Comparison of ENCODE assay signal across 17 cellular contexts in the genomic region with DNA sequence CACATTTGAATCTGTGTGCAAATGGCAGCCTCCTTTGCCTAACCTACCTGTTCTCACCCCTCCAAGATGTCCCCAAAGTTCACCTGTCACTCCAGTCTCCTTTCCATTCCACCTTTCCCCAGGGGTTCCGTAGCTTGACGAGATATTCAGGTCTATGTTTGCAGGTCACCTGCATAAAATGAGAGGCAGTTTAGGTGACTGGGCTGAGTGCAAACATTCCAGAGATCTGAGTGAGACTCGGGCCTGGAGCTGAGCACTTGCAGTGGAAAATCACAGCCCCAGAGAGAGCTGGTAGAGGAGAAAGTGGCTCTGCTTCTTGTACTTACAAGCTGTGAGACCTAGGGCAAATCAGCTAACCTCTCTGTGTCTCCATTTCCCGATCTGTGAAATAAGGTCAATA. TPM values are rescaled to one million over a fixed set of nuclear protein-coding genes. Genes with fewer than 3 reads are reported as not detected.
"Had no signal": no experiment of that assay in that cellular context is flagged by ENCODE, and none has a peak within 500 bp of the region (broad histone marks: within the 10 kb centered on the region; RNA-seq: fewer than 3 reads in every experiment).

No MANE protein-coding gene starts in this region.

- H3K36me3 Mint-ChIP-seq: activated naive CD4-positive, alpha-beta T cell treated with anti-CD3 and anti-CD28 coated beads, Interleukin-2, amount 10 ng/mL, durations not matched to agents 7 days and 5 days had no signal

- H3K9me3 Mint-ChIP-seq: activated CD4-positive, alpha-beta T cell treated with anti-CD3 and anti-CD28 coated beads, Interleukin-2, amount 10 ng/mL, durations not matched to agents 7 days and 5 days; activated naive CD4-positive, alpha-beta T cell treated with anti-CD3 and anti-CD28 coated beads, Interleukin-2, amount 10 ng/mL, durations not matched to agents 7 days and 5 days; T-helper 2 cell treated with Interferon-gamma antibody and Interleukin-4, amounts not matched to agents 5 μg/mL and 100 μg/mL, for 36 hours had no signal

- H3K4me1 Mint-ChIP-seq: activated CD4-positive, alpha-beta T cell treated with anti-CD3 and anti-CD28 coated beads, Interleukin-2, amount 10 ng/mL, durations not matched to agents 7 days and 5 days; activated naive CD4-positive, alpha-beta T cell treated with anti-CD3 and anti-CD28 coated beads, Interleukin-2, amount 10 ng/mL, durations not matched to agents 7 days and 5 days; activated T-helper 17 cell treated with anti-CD3 and anti-CD28 coated beads, Interleukin-2, amount 50 U/mL, for 72 hours; naive thymus-derived CD8-positive, alpha-beta T cell had no signal

- H3K27me3 Mint-ChIP-seq: activated CD4-positive, alpha-beta T cell treated with anti-CD3 and anti-CD28 coated beads, Interleukin-2, amount 10 ng/mL, durations not matched to agents 7 days and 5 days; activated naive CD4-positive, alpha-beta T cell treated with anti-CD3 and anti-CD28 coated beads, Interleukin-2, amount 10 ng/mL, durations not matched to agents 7 days and 5 days; activated T-helper 17 cell treated with anti-CD3 and anti-CD28 coated beads, Interleukin-2, amount 50 U/mL, for 72 hours; memory B cell; naive thymus-derived CD8-positive, alpha-beta T cell had no signal

- H3K27ac ChIP-seq: ascending aorta, gastrocnemius medialis, heart right ventricle, left ventricle myocardium inferior, neutrophil, right atrium auricular region, tibial nerve had no signal

- H3K4me1 ChIP-seq: ascending aorta, gastrocnemius medialis, right atrium auricular region, tibial nerve had no signal

- H3K27me3 ChIP-seq: ascending aorta, gastrocnemius medialis, heart right ventricle, neutrophil, right atrium auricular region, tibial nerve had no signal

- H3K4me3 Mint-ChIP-seq: activated CD4-positive, alpha-beta T cell treated with anti-CD3 and anti-CD28 coated beads, Interleukin-2, amount 10 ng/mL, durations not matched to agents 7 days and 5 days; activated naive CD4-positive, alpha-beta T cell treated with anti-CD3 and anti-CD28 coated beads, Interleukin-2, amount 10 ng/mL, durations not matched to agents 7 days and 5 days; activated T-helper 17 cell treated with anti-CD3 and anti-CD28 coated beads, Interleukin-2, amount 50 U/mL, for 72 hours; memory B cell; naive thymus-derived CD8-positive, alpha-beta T cell; T-helper 2 cell treated with Interferon-gamma antibody and Interleukin-4, amounts not matched to agents 5 μg/mL and 100 μg/mL, for 36 hours had no signal

- H3K4me3 ChIP-seq: ascending aorta, gastrocnemius medialis, heart right ventricle, left ventricle myocardium inferior, right atrium auricular region, tibial nerve had no signal

- H3K36me3 ChIP-seq: ascending aorta, gastrocnemius medialis, heart right ventricle, left ventricle myocardium inferior, neutrophil, right atrium auricular region, tibial nerve had no signal

- DNase-seq: activated CD4-positive, alpha-beta T cell treated with anti-CD3 and anti-CD28 coated beads, Interleukin-2, amount 10 ng/mL, durations not matched to agents 7 days and 5 days; activated naive CD4-positive, alpha-beta T cell treated with anti-CD3 and anti-CD28 coated beads, Interleukin-2, amount 10 ng/mL, durations not matched to agents 7 days and 5 days; gastrocnemius medialis; heart right ventricle; left ventricle myocardium inferior; naive thymus-derived CD8-positive, alpha-beta T cell; stimulated activated CD4-positive, alpha-beta T cell treated with anti-CD3 and anti-CD28 coated beads, Interleukin-2, amount 100 ng/mL, for 48 hours; stimulated activated naive CD4-positive, alpha-beta T cell treated with Interleukin-2 at 50 U/mL for 16 hours; substantia nigra had no signal

- H3K9me3 ChIP-seq: ascending aorta, gastrocnemius medialis, heart right ventricle, left ventricle myocardium inferior, neutrophil, right atrium auricular region had no signal

- ATAC-seq: activated T-helper 17 cell treated with anti-CD3 and anti-CD28 coated beads, Interleukin-2, amount 50 U/mL, for 72 hours; gastrocnemius medialis; heart right ventricle; naive thymus-derived CD8-positive, alpha-beta T cell had no signal

- H3K27ac Mint-ChIP-seq: activated CD4-positive, alpha-beta T cell treated with anti-CD3 and anti-CD28 coated beads, Interleukin-2, amount 10 ng/mL, durations not matched to agents 7 days and 5 days; activated naive CD4-positive, alpha-beta T cell treated with anti-CD3 and anti-CD28 coated beads, Interleukin-2, amount 10 ng/mL, durations not matched to agents 7 days and 5 days; activated T-helper 17 cell treated with anti-CD3 and anti-CD28 coated beads, Interleukin-2, amount 50 U/mL, for 72 hours; memory B cell; naive thymus-derived CD8-positive, alpha-beta T cell; T-helper 2 cell treated with Interferon-gamma antibody and Interleukin-4, amounts not matched to agents 5 μg/mL and 100 μg/mL, for 36 hours had no signal

RNA-seq across cellular contexts. Expression of a gene that starts 20.1 kb away (rescaled TPM):
- total RNA-seq: ascending aorta, gastrocnemius medialis, skeletal muscle tissue, tibial nerve had no signal

RNA-seq across cellular contexts. Expression of a gene that starts 58.9 kb away (rescaled TPM):
- total RNA-seq: activated CD4-positive, alpha-beta T cell treated with anti-CD3 and anti-CD28 coated beads, Interleukin-2, amount 10 ng/mL, durations not matched to agents 7 days and 5 days; ascending aorta had no signal
- polyA plus RNA-seq: naive thymus-derived CD8-positive, alpha-beta T cell had no signal
